In genomic region chr5:33346534-33346933, GRCh38 we compare ENCODE assay signal across 12 cellular contexts.
"Had no signal": no experiment of that assay in that cellular context is flagged by ENCODE, and none has a peak within 500 bp of the region (broad histone marks: within the 10 kb centered on the region; RNA-seq: fewer than 3 reads in every experiment).

No MANE protein-coding gene starts in this region.

- H3K36me3 Mint-ChIP-seq: activated naive CD8-positive, alpha-beta T cell treated with anti-CD3 and anti-CD28 coated beads, Interleukin-2, amount 10 ng/mL, durations not matched to agents 7 days and 5 days had no signal

- H3K4me3 ChIP-seq: esophagus muscularis mucosa, upper lobe of left lung had no signal

- DNase-seq: activated CD4-positive, alpha-beta memory T cell treated with anti-CD3 and anti-CD28 coated beads, Interleukin-2, amount 10 ng/mL, durations not matched to agents 7 days and 5 days; activated CD4-positive, alpha-beta T cell treated with anti-CD3 and anti-CD28 coated beads for 1 hour; activated CD8-positive, alpha-beta memory T cell treated with anti-CD3 and anti-CD28 coated beads, Interleukin-2, amount 50 U/mL, for 4 hours; activated naive CD8-positive, alpha-beta T cell treated with anti-CD3 and anti-CD28 coated beads, Interleukin-2, amount 10 ng/mL, durations not matched to agents 7 days and 5 days; activated T-cell treated with anti-CD3 and anti-CD28 coated beads, Interleukin-2, amount 50 U/mL, for 72 hours; anterior cingulate cortex; hypothalamus; stimulated activated CD4-positive, alpha-beta T cell treated with anti-CD3 and anti-CD28 coated beads, Interleukin-2, amount 100 ng/mL, for 48 hours; upper lobe of left lung had no signal

- H3K27me3 ChIP-seq: esophagus muscularis mucosa, upper lobe of left lung had no signal

- H2AFZ ChIP-seq: parathyroid adenoma had no signal

- H3K4me3 Mint-ChIP-seq: activated CD4-positive, alpha-beta memory T cell treated with anti-CD3 and anti-CD28 coated beads, Interleukin-2, amount 10 ng/mL, durations not matched to agents 7 days and 5 days; activated naive CD8-positive, alpha-beta T cell treated with anti-CD3 and anti-CD28 coated beads, Interleukin-2, amount 10 ng/mL, durations not matched to agents 7 days and 5 days; activated T-cell treated with anti-CD3 and anti-CD28 coated beads, Interleukin-2, amount 50 U/mL, for 72 hours; stimulated activated naive CD8-positive, alpha-beta T cell treated with anti-CD3 and anti-CD28 coated beads, Interleukin-15, Interleukin-2, amounts not matched to agents 100 ng/mL and 50 ng/mL, for 24 hours had no signal

- H3K27ac ChIP-seq: esophagus muscularis mucosa, parathyroid adenoma, upper lobe of left lung had no signal

- H3K9me3 ChIP-seq: esophagus muscularis mucosa, upper lobe of left lung had no signal

- H3K36me3 ChIP-seq: esophagus muscularis mucosa, upper lobe of left lung had no signal

- H3K4me1 Mint-ChIP-seq: activated CD4-positive, alpha-beta memory T cell treated with anti-CD3 and anti-CD28 coated beads, Interleukin-2, amount 10 ng/mL, durations not matched to agents 7 days and 5 days; activated naive CD8-positive, alpha-beta T cell treated with anti-CD3 and anti-CD28 coated beads, Interleukin-2, amount 10 ng/mL, durations not matched to agents 7 days and 5 days had no signal

- H3K9ac ChIP-seq: parathyroid adenoma had no signal

- H3K27me3 Mint-ChIP-seq: activated CD4-positive, alpha-beta memory T cell treated with anti-CD3 and anti-CD28 coated beads, Interleukin-2, amount 10 ng/mL, durations not matched to agents 7 days and 5 days; activated naive CD8-positive, alpha-beta T cell treated with anti-CD3 and anti-CD28 coated beads, Interleukin-2, amount 10 ng/mL, durations not matched to agents 7 days and 5 days; stimulated activated naive CD8-positive, alpha-beta T cell treated with anti-CD3 and anti-CD28 coated beads, Interleukin-15, Interleukin-2, amounts not matched to agents 100 ng/mL and 50 ng/mL, for 24 hours had no signal

- H3K79me2 ChIP-seq: parathyroid adenoma had no signal

- H3K4me1 ChIP-seq: esophagus muscularis mucosa, parathyroid adenoma, upper lobe of left lung had no signal

- H3K9me3 Mint-ChIP-seq: activated CD4-positive, alpha-beta memory T cell treated with anti-CD3 and anti-CD28 coated beads, Interleukin-2, amount 10 ng/mL, durations not matched to agents 7 days and 5 days had no signal

- H3K27ac Mint-ChIP-seq: activated CD4-positive, alpha-beta memory T cell treated with anti-CD3 and anti-CD28 coated beads, Interleukin-2, amount 10 ng/mL, durations not matched to agents 7 days and 5 days; activated naive CD8-positive, alpha-beta T cell treated with anti-CD3 and anti-CD28 coated beads, Interleukin-2, amount 10 ng/mL, durations not matched to agents 7 days and 5 days; activated T-cell treated with anti-CD3 and anti-CD28 coated beads, Interleukin-2, amount 50 U/mL, for 72 hours; stimulated activated naive CD8-positive, alpha-beta T cell treated with anti-CD3 and anti-CD28 coated beads, Interleukin-15, Interleukin-2, amounts not matched to agents 100 ng/mL and 50 ng/mL, for 24 hours had no signal

- ATAC-seq: activated T-cell treated with anti-CD3 and anti-CD28 coated beads, Interleukin-2, amount 50 U/mL, for 72 hours had no signal
